10 cellular contexts compared by ENCODE assay signal in genomic region chr6:160347259-160348208, GRCh38. TPM values are rescaled to one million over a fixed set of nuclear protein-coding genes. Genes with fewer than 3 reads are reported as not detected.
DNase-seq lines count a peak whose midpoint lies in the region; ATAC-seq and TF ChIP-seq lines count a peak whose summit lies in the region.
"Had no signal": no experiment of that assay in that cellular context is flagged by ENCODE, and none has a peak within 500 bp of the region (broad histone marks: within the 10 kb centered on the region; RNA-seq: fewer than 3 reads in every experiment).

No MANE protein-coding gene starts in this region.

- H3K27me3 Mint-ChIP-seq in activated naive CD4-positive, alpha-beta T cell treated with anti-CD3 and anti-CD28 coated beads, Interleukin-2, amount 50 U/mL, for 24 hours: peaks cover 34% of the 10 kb centered on the region
- H3K27me3 Mint-ChIP-seq in activated naive CD4-positive, alpha-beta T cell treated with anti-CD3 and anti-CD28 coated beads, Interleukin-2, amount 10 ng/mL, durations not matched to agents 7 days and 5 days: peaks cover 70% of the 10 kb centered on the region
- H3K27me3 Mint-ChIP-seq in neural crest cell (ENCODE audit: low read depth): peaks cover 77% of the 10 kb centered on the region

- H3K4me1 Mint-ChIP-seq in activated naive CD4-positive, alpha-beta T cell treated with anti-CD3 and anti-CD28 coated beads, Interleukin-2, amount 50 U/mL, for 24 hours: peaks cover 12% of the 10 kb centered on the region
- peaks cover 4% of the 10 kb centered on the region for H3K4me1 Mint-ChIP-seq in activated naive CD4-positive, alpha-beta T cell treated with anti-CD3 and anti-CD28 coated beads, Interleukin-2, amount 10 ng/mL, durations not matched to agents 7 days and 5 days
- H3K4me1 Mint-ChIP-seq in neural crest cell: peaks cover 7% of the 10 kb centered on the region

- H3K4me1 ChIP-seq in urinary bladder (ENCODE audit: insufficient read depth): no peaks in the 10 kb centered on the region

- 43% methylated on average over 72 of the region's 72 CpGs for WGBS in urinary bladder

- peak overlapping the region; percentile 52 for H3K4me3 ChIP-seq in urinary bladder (ENCODE audit: low read depth, low read length)

- H3K36me3 Mint-ChIP-seq in activated naive CD4-positive, alpha-beta T cell treated with anti-CD3 and anti-CD28 coated beads, Interleukin-2, amount 50 U/mL, for 24 hours: no peaks in the 10 kb centered on the region
- no peaks in the 10 kb centered on the region for H3K36me3 Mint-ChIP-seq in activated naive CD4-positive, alpha-beta T cell treated with anti-CD3 and anti-CD28 coated beads, Interleukin-2, amount 10 ng/mL, durations not matched to agents 7 days and 5 days
- no peaks in the 10 kb centered on the region for H3K36me3 Mint-ChIP-seq in neural crest cell (ENCODE audit: low read depth)

- no peak for DNase-seq in activated naive CD4-positive, alpha-beta T cell treated with anti-CD3 and anti-CD28 coated beads, Interleukin-2, amount 10 ng/mL, durations not matched to agents 7 days and 5 days
- DNase-seq in left cardiac atrium (no peak), neural crest cell (ENCODE audit: low read depth, low spot score) (no peak), NOMO-1 treated with DMSO at 0.1 percent for 48 hours (lab: John Stamatoyannopoulos, UW; ENCODE audit: unreplicated experiment) (no peak), NCI-H1105 treated with DMSO at 0.1 percent for 48 hours (lab: John Stamatoyannopoulos, UW) (no peak)

- CTCF ChIA-PET in activated naive CD4-positive, alpha-beta T cell treated with anti-CD3 and anti-CD28 coated beads, Interleukin-2, amount 10 ng/mL, durations not matched to agents 7 days and 5 days (lab: Charles Lee): no interaction called here

- intact Hi-C loops in left cardiac atrium (cut with DNase I): no loop called here

- H3K27ac Mint-ChIP-seq in activated naive CD4-positive, alpha-beta T cell treated with anti-CD3 and anti-CD28 coated beads, Interleukin-2, amount 50 U/mL, for 24 hours: no peak overlapping the region
- H3K27ac Mint-ChIP-seq in activated naive CD4-positive, alpha-beta T cell treated with anti-CD3 and anti-CD28 coated beads, Interleukin-2, amount 10 ng/mL, durations not matched to agents 7 days and 5 days: no peak overlapping the region
- no peak overlapping the region for H3K27ac Mint-ChIP-seq in neural crest cell (ENCODE audit: unreplicated experiment)
- H3K27ac Mint-ChIP-seq: activated naive CD4-positive, alpha-beta T cell treated with anti-CD3 and anti-CD28 coated beads, Interleukin-2, amount 50 U/mL, for 72 hours; stimulated activated naive CD8-positive, alpha-beta T cell treated with anti-CD3 and anti-CD28 coated beads, Interleukin-15, Interleukin-2, amounts not matched to agents 100 ng/mL and 50 ng/mL, for 24 hours had no signal

- no peak overlapping the region for H3K27ac ChIP-seq in urinary bladder (ENCODE audit: low read depth)

- H3K9me3 Mint-ChIP-seq in activated naive CD4-positive, alpha-beta T cell treated with anti-CD3 and anti-CD28 coated beads, Interleukin-2, amount 50 U/mL, for 24 hours: no peaks in the 10 kb centered on the region
- no peaks in the 10 kb centered on the region for H3K9me3 Mint-ChIP-seq in activated naive CD4-positive, alpha-beta T cell treated with anti-CD3 and anti-CD28 coated beads, Interleukin-2, amount 10 ng/mL, durations not matched to agents 7 days and 5 days
- H3K9me3 Mint-ChIP-seq in neural crest cell: no peaks in the 10 kb centered on the region
- H3K9me3 Mint-ChIP-seq: activated naive CD4-positive, alpha-beta T cell treated with anti-CD3 and anti-CD28 coated beads, Interleukin-2, amount 50 U/mL, for 72 hours; stimulated activated naive CD8-positive, alpha-beta T cell treated with anti-CD3 and anti-CD28 coated beads, Interleukin-15, Interleukin-2, amounts not matched to agents 100 ng/mL and 50 ng/mL, for 24 hours had no signal

- TF ChIP-seq CTCF in neural crest cell (conservative IDR thresholded peaks at IDR 0.05): no peak

- peak overlapping the region; percentile 23 for H3K4me3 Mint-ChIP-seq in activated naive CD4-positive, alpha-beta T cell treated with anti-CD3 and anti-CD28 coated beads, Interleukin-2, amount 50 U/mL, for 24 hours
- H3K4me3 Mint-ChIP-seq in activated naive CD4-positive, alpha-beta T cell treated with anti-CD3 and anti-CD28 coated beads, Interleukin-2, amount 10 ng/mL, durations not matched to agents 7 days and 5 days: no peak overlapping the region
- peak overlapping the region; percentile 68 for H3K4me3 Mint-ChIP-seq in neural crest cell
- H3K4me3 Mint-ChIP-seq: stimulated activated naive CD8-positive, alpha-beta T cell treated with anti-CD3 and anti-CD28 coated beads, Interleukin-15, Interleukin-2, amounts not matched to agents 100 ng/mL and 50 ng/mL, for 24 hours had no signal

- no peaks in the 10 kb centered on the region for H3K36me3 ChIP-seq in urinary bladder (ENCODE audit: insufficient read depth)

- ATAC-seq in left cardiac atrium: peak; percentile 9 to 46
- ATAC-seq in HG03457 (IDR thresholded peaks at IDR 0.05; ENCODE audit: unreplicated experiment): no peak

RNA-seq across cellular contexts. Expression of gene SLC22A3, which starts 0.6 kb away (rescaled TPM):
- total RNA-seq in left cardiac atrium (1 to 10 TPM; 2.1 to 5.2 TPM), neural crest cell (0.12 TPM in 1 of 2 replicates, not detected in the other), urinary bladder (11.0 TPM)
- polyA plus RNA-seq in urinary bladder: 9.1 TPM
- total RNA-seq: activated naive CD4-positive, alpha-beta T cell treated with anti-CD3 and anti-CD28 coated beads, Interleukin-2, amount 50 U/mL, for 72 hours had no signal
